In genomic region chr5:33721491-33722245, GRCh38 we compare ENCODE assay signal across 2 cellular contexts.
A peak's percentile ranks its signal among the peaks of the same experiment; 100 is the strongest.
TF ChIP-seq lines count a peak whose summit lies in the region.

No MANE protein-coding gene starts in this region.

TF ChIP-seq in IMR-90, 13 proteins besides CTCF, POLR2A, EP300 and RAD21:
- TF ChIP-seq MAFK (IDR thresholded peaks at IDR 0.05; ENCODE audit: low read depth, low read length) (peak; percentile 79), SMC3 (IDR thresholded peaks at IDR 0.05; ENCODE audit: low read depth, low read length) (no peak)

TF ChIP-seq in WTC11, 78 proteins besides CTCF, POLR2A, EP300 and RAD21:
- no peak for TF ChIP-seq ZNF532 (CRISPR knock-in tag; IDR thresholded peaks at IDR 0.05; ENCODE audit: borderline replicate concordance)
TF ChIP-seq in WTC11: peak in this region for 0.
